8 cellular contexts compared by ENCODE assay signal in genomic region chr3:185353823-185354614, GRCh38. TPM values are rescaled to one million over a fixed set of nuclear protein-coding genes. Genes with fewer than 3 reads are reported as not detected.
A peak's percentile ranks its signal among the peaks of the same experiment; 100 is the strongest.
DNase-seq lines count a peak whose midpoint lies in the region; ATAC-seq, FAIRE-seq and TF ChIP-seq lines count a peak whose summit lies in the region.

No MANE protein-coding gene starts in this region.

- peaks cover 34 to 40% (median 35%) of the 10 kb centered on the region in 3 donors for H3K27me3 Mint-ChIP-seq in naive B cell

- no peaks in the 10 kb centered on the region for H3K79me1 ChIP-seq in H1 (ENCODE audit: low read depth, low read length)

- no peak overlapping the region for H3K4me3 Mint-ChIP-seq in naive B cell

- H2BK12ac ChIP-seq in H1 (ENCODE audit: low read depth, low read length), result no peak overlapping the region

- no peak for TF ChIP-seq POLR2A in H1 (IDR thresholded peaks at IDR 0.05; ENCODE audit: control extremely low read depth in 1 of 2, low read depth in 2 of 2, low read length in 2 of 2)

- no peak overlapping the region for H4K91ac ChIP-seq in H1 (replicated peaks; ENCODE audit: insufficient read length, low read length)

- CTCF ChIA-PET in H1 (lab: Charles Lee; ENCODE audit: partially characterized antibody), result interaction anchor here (0.7 to 2.7 kb wide), 14 partner anchors 8 to 473 kb away, joined by 3 to 12 read pairs (median 4); no protein-coding TSS in a partner anchor

- H3K4me1 ChIP-seq in H1 (replicated peaks in 1 of 4; ENCODE audit: control insufficient read depth in 3 of 4, insufficient read depth in 4 of 4, low read length in 3 of 4), result no peaks in the 10 kb centered on the region

- peak; percentile 94 for FAIRE-seq in H1 (lab: Jason Lieb, UNC)

- peaks cover 0 to 3% of the 10 kb centered on the region in 2 experiments for H4K20me1 ChIP-seq in H1 (replicated peaks in 1 of 2; ENCODE audit: control insufficient read depth in 1 of 2, insufficient read depth in 2 of 2, low read length in 2 of 2)

- H2AFZ ChIP-seq in H1 (ENCODE audit: low read length), result no peak overlapping the region

- no peak overlapping the region for H2BK20ac ChIP-seq in H1 (ENCODE audit: low read length)

- H3K4me2 ChIP-seq in H1 (ENCODE audit: insufficient read depth in 1 of 2, low read depth in 2 of 2, low read length in 2 of 2), result no peak overlapping the region

- no peak overlapping the region for H4K8ac ChIP-seq in H1 (ENCODE audit: extremely low read depth, insufficient read depth, low read length)

- peak; percentile 33 to 66; a peak in 3 of 4 replicates for TF ChIP-seq RAD21 in H1 (IDR thresholded peaks at IDR 0.05 in 1 of 2, conservative IDR thresholded peaks at IDR 0.05 in 1 of 2; ENCODE audit: low read depth in 2 of 2, low read length in 2 of 2)

- no peak for TF ChIP-seq EP300 in H1 (IDR thresholded peaks at IDR 0.05; ENCODE audit: borderline replicate concordance in 1 of 2, low read depth in 2 of 2, low read length in 2 of 2)

- H3K27ac Mint-ChIP-seq in naive B cell, result peak overlapping the region in 1 of 6 donors; percentile 48

- H2BK5ac ChIP-seq in H1 (ENCODE audit: low read depth, low read length), result no peak overlapping the region

- POLR2A ChIA-PET in H1 (lab: Charles Lee; ENCODE audit: partially characterized antibody), result no interaction called here

- no peaks in the 10 kb centered on the region for H3K9me3 ChIP-seq in H1 (ENCODE audit: insufficient read depth in 2 of 2, low read depth in 1 of 2, low read length in 1 of 2)

- no peaks in the 10 kb centered on the region for H3K27me3 ChIP-seq in H1 (replicated peaks in 1 of 4; ENCODE audit: control insufficient read depth in 3 of 4, extremely low read depth in 1 of 4, insufficient read depth in 3 of 4, low read length in 3 of 4)

- H3K4me3 ChIP-seq in H1 (ENCODE audit: extremely low read depth in 1 of 4, insufficient read depth in 2 of 4, low read depth in 3 of 4, low read length in 4 of 4), result no peak overlapping the region

- H3K79me2 ChIP-seq in H1 (ENCODE audit: control insufficient read depth in 1 of 2, insufficient read depth in 2 of 2, low read length in 2 of 2), result no peaks in the 10 kb centered on the region

- TF ChIP-seq CTCF in H1 (IDR thresholded peaks at IDR 0.05; ENCODE audit: control extremely low read depth in 1 of 3, insufficient read depth in 1 of 3, low read depth in 1 of 3, low read length in 3 of 3), result peak; percentile 56 to 81 (median 73)

- 27% methylated on average over 13 of the region's 13 CpGs; no CpG with 5 or more reads in 1 of the 2 experiments for WGBS in H1 (ENCODE audit: extremely low coverage in 1 of 2, insufficient coverage in 1 of 2, insufficient read length in 1 of 2, insufficient replicate concordance in 2 of 2, low coverage in 1 of 2, low lambda C conversion rate in 2 of 2, missing lambda C conversion rate in 1 of 2), 2 experiments

- H3K36me3 Mint-ChIP-seq in naive B cell, result peaks cover 0 to 8% of the 10 kb centered on the region in 2 donors

- no peak overlapping the region for H2AK5ac ChIP-seq in H1 (ENCODE audit: low read depth, low read length)

- no peak overlapping the region for H3K56ac ChIP-seq in H1 (replicated peaks; ENCODE audit: insufficient read length, low read depth, low read length)

- no peaks in the 10 kb centered on the region for H3K23me2 ChIP-seq in H1 (ENCODE audit: low read depth, low read length)

- H3K18ac ChIP-seq in H1 (ENCODE audit: extremely low read depth, low read length), result no peak overlapping the region

- H3K23ac ChIP-seq in H1 (ENCODE audit: insufficient read length), result no peak overlapping the region

- no peak overlapping the region for H4K5ac ChIP-seq in H1 (ENCODE audit: insufficient read length, low read depth, low read length)

- H2BK120ac ChIP-seq in H1 (replicated peaks; ENCODE audit: low read depth, low read length), result no peak overlapping the region

- ATAC-seq in GM21367 (IDR thresholded peaks at IDR 0.05; ENCODE audit: unreplicated experiment) (peak; percentile 99), HG03571 (IDR thresholded peaks at IDR 0.05; ENCODE audit: unreplicated experiment) (peak; percentile 99), naive B cell (ENCODE audit: low read depth in 2 of 2) (peak; percentile 92 to 94)

- H3K9me3 Mint-ChIP-seq in naive B cell, result peaks cover 0 to 5% (median 0%) of the 10 kb centered on the region in 7 donors

- no peaks in the 10 kb centered on the region for H3K36me3 ChIP-seq in H1 (ENCODE audit: control insufficient read depth in 2 of 4, insufficient read depth in 4 of 4, low read length in 3 of 4)

- no peaks in the 10 kb centered on the region for H3K4me1 Mint-ChIP-seq in naive B cell

- no peak overlapping the region for H3K9ac ChIP-seq in H1 (replicated peaks in 1 of 4; ENCODE audit: extremely low read depth in 1 of 4, low read depth in 3 of 4, low read length in 3 of 4)

- DNase-seq in D341Med (ENCODE audit: low spot score) (peak; percentile 87), NCI-H69 (lab: John Stamatoyannopoulos, UW) (peak; percentile 96), H1 (ENCODE audit: low read depth in 1 of 2, low spot score in 2 of 2) (peak; percentile 84 to 91), naive B cell (peak; percentile 51)
- DNase-seq in activated CD4-positive, alpha-beta T cell treated with anti-CD3 and anti-CD28 coated beads, Interleukin-2, amount 50 U/mL, for 4 hours, result peak; percentile 50 to 51
- DNase-seq in stimulated activated naive CD4-positive, alpha-beta T cell (lab: John Stamatoyannopoulos, UW), result peak; percentile 11 to 58 (median 35)

- no peak overlapping the region for H2BK15ac ChIP-seq in H1 (ENCODE audit: low read length)

- no peak overlapping the region for H3K4ac ChIP-seq in H1 (replicated peaks; ENCODE audit: insufficient read length, low read depth, low read length)

- no peak overlapping the region for H3K14ac ChIP-seq in H1 (ENCODE audit: insufficient read length)

- no peak overlapping the region for H3K27ac ChIP-seq in H1 (ENCODE audit: low read depth, low read length)

TF ChIP-seq in H1, 55 proteins besides CTCF, POLR2A, EP300 and RAD21:
- TF ChIP-seq CREB1 (IDR thresholded peaks at IDR 0.05) (0 out of 2 replicates have a peak, but pooled peaks have one; percentile 34), ATF3 (IDR thresholded peaks at IDR 0.05; ENCODE audit: insufficient read depth, low read depth, low read length) (no peak), CBX5 (IDR thresholded peaks at IDR 0.05; ENCODE audit: low read depth, low read length) (no peak), POLR2AphosphoS5 (IDR thresholded peaks at IDR 0.05; ENCODE audit: low read depth, low read length) (peak; percentile 91), TEAD4 (IDR thresholded peaks at IDR 0.05; ENCODE audit: low read depth, low read length) (0 out of 2 replicates have a peak, but pooled peaks have one; percentile 47), NANOG (IDR thresholded peaks at IDR 0.05; ENCODE audit: insufficient read depth, low read depth, low read length, poor library complexity, severe bottlenecking) (no peak), RNF2 (IDR thresholded peaks at IDR 0.05; ENCODE audit: borderline replicate concordance, low read depth, low read length, missing control alignments, poor library complexity, severe bottlenecking) (no peak), TBP (IDR thresholded peaks at IDR 0.05; ENCODE audit: low read depth, low read length) (no peak), KDM4A (IDR thresholded peaks at IDR 0.05; ENCODE audit: low read depth, low read length, severe bottlenecking) (no peak), ZNF274 (IDR thresholded peaks at IDR 0.05; ENCODE audit: borderline replicate concordance, extremely low read depth, low read length) (no peak), RFX5 (IDR thresholded peaks at IDR 0.05; ENCODE audit: borderline replicate concordance, low read depth, low read length) (no peak), TCF12 (IDR thresholded peaks at IDR 0.05; ENCODE audit: low read depth, low read length) (0 out of 2 replicates have a peak, but pooled peaks have one; percentile 76), SP2 (IDR thresholded peaks at IDR 0.05; ENCODE audit: low read length) (no peak)

RNA-seq across cellular contexts. Expression of gene MAP3K13, which starts 8.9 kb away (rescaled TPM):
- total RNA-seq in H1 (2021; fragmentation: NEBNext Ultra II Directional; extraction: Animal tissue kit (Norgen Biotek cat#: 25700)), result 17.9 and 21.8 TPM in 2 replicates
- polyA plus RNA-seq in H1 (2011; rRNA removed), result 3.9 and 6.8 TPM in 2 replicates
- 10.4 TPM for polyA plus RNA-seq in H1 (2011; cell fraction: cytosol; rRNA removed)
- 2.4 TPM for polyA plus RNA-seq in H1 (2011; cell fraction: nucleus; rRNA removed)
- 10.9 to 29.1 TPM (median 11.5 TPM) in 4 replicates for polyA plus RNA-seq in H1 (2012, experiment 1 of 2)
- polyA plus RNA-seq in H1 (2012, experiment 2 of 2), result 2.7 TPM
- 29.6 TPM for polyA plus RNA-seq in H1 (2013, experiment 1 of 2)
- 27.0 TPM for polyA plus RNA-seq in H1 (2013, experiment 2 of 2)
- polyA minus RNA-seq in H1 (2011; rRNA and poly(A)+ RNA removed), result 8.5 and 10.2 TPM in 2 replicates
- 5.6 TPM for polyA minus RNA-seq in H1 (2011; cell fraction: cytosol; rRNA and poly(A)+ RNA removed)
- 8.1 TPM for polyA minus RNA-seq in H1 (2011; cell fraction: nucleus; rRNA and poly(A)+ RNA removed)
- 10 to 100 TPM; 39.9 to 64.9 (median 57.6) TPM for polyA plus RNA-seq in naive B cell (ENCODE audit: low read depth in 6 of 6)

Comparison
In these comparisons a context has a peak if more than half of its experiments do, and no peak if none do; other contexts are left out.
1. DNase-seq: peak in every context shown above with its lines; median percentile 96 in NCI-H69; 88 in H1; 87 in D341Med; 51 in naive B cell; 50 in activated CD4-positive, alpha-beta T cell treated with anti-CD3 and anti-CD28 coated beads, Interleukin-2, amount 50 U/mL, for 4 hours; 35 in stimulated activated naive CD4-positive, alpha-beta T cell.